Comparison of ENCODE assay signal across 1 cellular context in the genomic region with DNA sequence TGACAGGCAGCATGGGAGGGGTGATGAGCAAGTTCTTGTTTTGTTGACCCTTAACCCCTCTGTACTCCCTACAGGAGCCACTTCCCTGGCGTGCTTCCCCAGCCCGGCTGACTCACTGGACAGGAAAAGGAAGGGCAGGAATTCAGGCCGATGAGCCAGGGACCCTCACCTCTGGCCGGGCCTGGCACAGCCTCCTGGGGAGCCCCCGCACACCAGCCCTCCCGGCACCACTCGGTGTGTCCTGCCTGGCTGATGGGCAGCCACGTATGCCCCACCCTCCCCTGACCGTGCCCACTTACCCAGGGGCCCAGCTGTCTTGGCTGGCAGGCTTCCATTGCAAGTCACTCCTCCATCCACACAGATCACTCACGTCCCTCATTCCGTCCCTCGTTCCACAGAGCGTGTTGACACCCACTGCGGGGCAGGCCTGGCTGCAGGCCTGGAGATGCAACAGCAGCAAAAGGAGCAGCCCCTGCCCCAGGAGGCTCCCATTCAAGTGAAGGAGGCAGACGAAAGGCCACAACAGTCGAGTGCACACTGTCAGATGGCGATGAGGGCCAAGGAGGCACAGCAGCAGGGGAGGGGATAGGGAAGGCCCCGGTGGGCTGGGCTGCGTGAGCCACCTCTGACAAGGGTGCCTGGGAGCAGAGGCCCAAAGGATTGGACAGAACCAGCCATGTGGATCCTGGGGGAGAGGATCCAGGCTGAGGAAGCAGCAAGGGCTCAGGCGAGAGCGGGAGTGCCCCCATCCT.
TF ChIP-seq lines count a peak whose summit lies in the region.

No MANE protein-coding gene starts in this region.

TF ChIP-seq in A549, 52 proteins besides CTCF, POLR2A, EP300 and RAD21 (continued from another document):
- TF ChIP-seq, protein P1, sequence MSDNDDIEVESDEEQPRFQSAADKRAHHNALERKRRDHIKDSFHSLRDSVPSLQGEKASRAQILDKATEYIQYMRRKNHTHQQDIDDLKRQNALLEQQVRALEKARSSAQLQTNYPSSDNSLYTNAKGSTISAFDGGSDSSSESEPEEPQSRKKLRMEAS (IDR thresholded peaks at IDR 0.05) = no peak
- TF ChIP-seq CHD2 (IDR thresholded peaks at IDR 0.05; ENCODE audit: low read length, partially characterized antibody) (no peak), MAZ (IDR thresholded peaks at IDR 0.05; ENCODE audit: borderline replicate concordance, low read depth, low read length) (no peak), MAFK (IDR thresholded peaks at IDR 0.05; ENCODE audit: partially characterized antibody) (no peak), TFCP2L1 (CRISPR knock-in tag; IDR thresholded peaks at IDR 0.05) (no peak), PHF8 (IDR thresholded peaks at IDR 0.05; ENCODE audit: borderline replicate concordance, low read depth) (no peak), ESRRA (IDR thresholded peaks at IDR 0.05; ENCODE audit: borderline replicate concordance, low read length) (no peak), ZNF302 (CRISPR knock-in tag; IDR thresholded peaks at IDR 0.05) (no peak), CEBPB (IDR thresholded peaks at IDR 0.05) (no peak), ZC3H11A (IDR thresholded peaks at IDR 0.05) (no peak), RFX5 (IDR thresholded peaks at IDR 0.05) (no peak), CHD4 (IDR thresholded peaks at IDR 0.05; ENCODE audit: borderline replicate concordance) (no peak), KDM5A (IDR thresholded peaks at IDR 0.05) (no peak)
- TF ChIP-seq, protein P2, sequence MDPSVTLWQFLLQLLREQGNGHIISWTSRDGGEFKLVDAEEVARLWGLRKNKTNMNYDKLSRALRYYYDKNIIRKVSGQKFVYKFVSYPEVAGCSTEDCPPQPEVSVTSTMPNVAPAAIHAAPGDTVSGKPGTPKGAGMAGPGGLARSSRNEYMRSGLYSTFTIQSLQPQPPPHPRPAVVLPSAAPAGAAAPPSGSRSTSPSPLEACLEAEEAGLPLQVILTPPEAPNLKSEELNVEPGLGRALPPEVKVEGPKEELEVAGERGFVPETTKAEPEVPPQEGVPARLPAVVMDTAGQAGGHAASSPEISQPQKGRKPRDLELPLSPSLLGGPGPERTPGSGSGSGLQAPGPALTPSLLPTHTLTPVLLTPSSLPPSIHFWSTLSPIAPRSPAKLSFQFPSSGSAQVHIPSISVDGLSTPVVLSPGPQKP (IDR thresholded peaks at IDR 0.05; ENCODE audit: low read depth, low read length) = no peak
- TF ChIP-seq, protein P3, sequence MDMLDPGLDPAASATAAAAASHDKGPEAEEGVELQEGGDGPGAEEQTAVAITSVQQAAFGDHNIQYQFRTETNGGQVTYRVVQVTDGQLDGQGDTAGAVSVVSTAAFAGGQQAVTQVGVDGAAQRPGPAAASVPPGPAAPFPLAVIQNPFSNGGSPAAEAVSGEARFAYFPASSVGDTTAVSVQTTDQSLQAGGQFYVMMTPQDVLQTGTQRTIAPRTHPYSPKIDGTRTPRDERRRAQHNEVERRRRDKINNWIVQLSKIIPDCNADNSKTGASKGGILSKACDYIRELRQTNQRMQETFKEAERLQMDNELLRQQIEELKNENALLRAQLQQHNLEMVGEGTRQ (IDR thresholded peaks at IDR 0.05) = no peak
